ENCODE assay signal across 22 cellular contexts in genomic region chr15:63615935-63616334, GRCh38. TPM values are rescaled to one million over a fixed set of nuclear protein-coding genes. Genes with fewer than 3 reads are reported as not detected.
A peak's percentile ranks its signal among the peaks of the same experiment; 100 is the strongest.
DNase-seq lines count a peak whose midpoint lies in the region; ATAC-seq and TF ChIP-seq lines count a peak whose summit lies in the region.
"Had no signal": no experiment of that assay in that cellular context is flagged by ENCODE, and none has a peak within 500 bp of the region (broad histone marks: within the 10 kb centered on the region; RNA-seq: fewer than 3 reads in every experiment).

No MANE protein-coding gene starts in this region.

- POLR2A ChIA-PET in naive thymus-derived CD4-positive, alpha-beta T cell (lab: Charles Lee): no interaction called here

- DNase-seq in Caki2 (ENCODE audit: low read depth) (peak; percentile 32), M059J (ENCODE audit: low read depth) (peak; percentile 22), epithelial cell of proximal tubule (ENCODE audit: low read depth) (peak; percentile 38), GM13977 (ENCODE audit: low spot score) (no peak), HuH-7 (ENCODE audit: low spot score) (no peak), omental fat pad (ENCODE audit: low spot score) (no peak)
- no peak for DNase-seq in naive thymus-derived CD4-positive, alpha-beta T cell
- DNase-seq: activated CD4-positive, alpha-beta T cell treated with anti-CD3 and anti-CD28 coated beads for 1 hour; activated CD8-positive, alpha-beta memory T cell treated with anti-CD3 and anti-CD28 coated beads for 24 hours; activated naive CD4-positive, alpha-beta T cell treated with anti-CD3 and anti-CD28 coated beads, Interleukin-2, amount 50 U/mL, for 16 hours; activated T-cell treated with anti-CD3 and anti-CD28 coated beads, Interleukin-2, amount 50 U/mL, for 72 hours; DMS 273 treated with DMSO at 0.1 percent for 48 hours; effector memory CD8-positive, alpha-beta T cell; mesenchymal stem cell; natural killer cell; NCI-H1694; NCI-H2171 treated with DMSO at 0.1 percent for 48 hours; NCI-H774; posterior cingulate gyrus; SHP77 treated with DMSO at 0.1 percent for 48 hours had no signal

- no peak for TF ChIP-seq CTCF in epithelial cell of proximal tubule (conservative IDR thresholded peaks at IDR 0.05; ENCODE audit: low read depth, low read length)
- no peak for TF ChIP-seq CTCF in GM13977 (IDR thresholded peaks at IDR 0.05; ENCODE audit: extremely low read depth, insufficient read depth, missing control alignments)
- TF ChIP-seq CTCF in omental fat pad (IDR thresholded peaks at IDR 0.05): no peak

- H3K36me3 ChIP-seq in naive thymus-derived CD4-positive, alpha-beta T cell (ENCODE audit: control insufficient read depth in 2 of 3, insufficient read depth in 3 of 3, low read length in 3 of 3): peaks cover 0 to 45% (median 15%) of the 10 kb centered on the region in 3 experiments

- no peak overlapping the region for H3K27ac ChIP-seq in naive thymus-derived CD4-positive, alpha-beta T cell (ENCODE audit: low read depth, low read length)
- H3K27ac ChIP-seq: vagina had no signal

- no peaks in the 10 kb centered on the region for H3K27me3 Mint-ChIP-seq in naive thymus-derived CD4-positive, alpha-beta T cell
- H3K27me3 Mint-ChIP-seq: effector memory CD8-positive, alpha-beta T cell had no signal

- H3K4me1 Mint-ChIP-seq in naive thymus-derived CD4-positive, alpha-beta T cell: peaks cover 5 to 12% (median 6%) of the 10 kb centered on the region in 7 donors

- intact Hi-C loops in naive thymus-derived CD4-positive, alpha-beta T cell (cut with micrococcal nuclease): no loop called here

- H3K27ac Mint-ChIP-seq in naive thymus-derived CD4-positive, alpha-beta T cell: peak overlapping the region in 5 of 9 donors; percentile 10 to 53 (median 32)
- H3K27ac Mint-ChIP-seq: activated T-cell treated with anti-CD3 and anti-CD28 coated beads, Interleukin-2, amount 50 U/mL, for 72 hours; CD14-positive monocyte; effector memory CD8-positive, alpha-beta T cell; natural killer cell had no signal

- H3K4me3 ChIP-seq in epithelial cell of proximal tubule (ENCODE audit: low read depth, low read length): no peak overlapping the region
- no peak overlapping the region for H3K4me3 ChIP-seq in naive thymus-derived CD4-positive, alpha-beta T cell (ENCODE audit: low read length)
- H3K4me3 ChIP-seq: vagina had no signal

- no peaks in the 10 kb centered on the region for H3K27me3 ChIP-seq in naive thymus-derived CD4-positive, alpha-beta T cell (ENCODE audit: control insufficient read depth in 2 of 2, insufficient read depth in 2 of 2, low read length in 2 of 2)
- H3K27me3 ChIP-seq: vagina had no signal

- no peaks in the 10 kb centered on the region for H3K9me3 ChIP-seq in naive thymus-derived CD4-positive, alpha-beta T cell (ENCODE audit: control insufficient read depth in 2 of 3, low read length in 3 of 3)
- H3K9me3 ChIP-seq: vagina had no signal

- CTCF ChIA-PET in naive thymus-derived CD4-positive, alpha-beta T cell (lab: Charles Lee): interaction anchor here (1.2 kb wide), 1 partner anchor 9 kb away, joined by 3 read pairs; no protein-coding TSS in a partner anchor

- H3K4me1 ChIP-seq in naive thymus-derived CD4-positive, alpha-beta T cell (ENCODE audit: control insufficient read depth in 2 of 2, insufficient read depth in 2 of 2, low read length in 2 of 2): peaks cover under 1 to 1% of the 10 kb centered on the region in 2 donors

- no peak for ATAC-seq in naive thymus-derived CD4-positive, alpha-beta T cell
- no peak for ATAC-seq in omental fat pad (ENCODE audit: low FRiP score)
- ATAC-seq: activated T-cell treated with anti-CD3 and anti-CD28 coated beads, Interleukin-2, amount 50 U/mL, for 72 hours; effector memory CD8-positive, alpha-beta T cell; natural killer cell had no signal

- no peak overlapping the region for H3K4me3 Mint-ChIP-seq in naive thymus-derived CD4-positive, alpha-beta T cell
- H3K4me3 Mint-ChIP-seq: activated T-cell treated with anti-CD3 and anti-CD28 coated beads, Interleukin-2, amount 50 U/mL, for 72 hours; CD14-positive monocyte; effector memory CD8-positive, alpha-beta T cell; natural killer cell had no signal

- peaks cover 0 to 10% (median 0%) of the 10 kb centered on the region in 11 donors for H3K9me3 Mint-ChIP-seq in naive thymus-derived CD4-positive, alpha-beta T cell
- H3K9me3 Mint-ChIP-seq: effector memory CD8-positive, alpha-beta T cell; natural killer cell had no signal

- in situ Hi-C loops in Caki2 (cut with HindIII; ENCODE audit: low pct_unique_long_range_greater_than_20kb, low sequenced_read_pairs) (no loop called here), GM13977 (cut with MboI; ENCODE audit: low pct_unique_long_range_greater_than_20kb, low sequenced_read_pairs, unreplicated experiment) (loop anchor here (25.0 kb wide), 1 partner anchor 446 kb away; no protein-coding TSS in a partner anchor)

- H3K36me3 Mint-ChIP-seq in naive thymus-derived CD4-positive, alpha-beta T cell: peaks cover 9 to 54% (median 28%) of the 10 kb centered on the region in 5 donors

RNA-seq across cellular contexts. Expression of gene FBXL22, which starts 18.7 kb away (rescaled TPM):
- not detected in 2 replicates for total RNA-seq in Caki2 (2014; rRNA removed; shearing (Covaris generic); ENCODE audit: low replicate concordance)
- not detected in 2 replicates for total RNA-seq in M059J (2014; rRNA removed; shearing (Covaris generic))
- total RNA-seq in epithelial cell of proximal tubule (not detected in 2 replicates), omental fat pad (1 to 10 TPM in 1 of 4 donors, under 1 TPM in 2, not detected in 1; 0.56 to 2.8 (median 0.60) TPM)
- total RNA-seq in naive thymus-derived CD4-positive, alpha-beta T cell: 1 to 10 TPM in 4 of 5 experiments, under 1 TPM in 1; 0.94 to 3.3 (median 1.6) TPM
- 1 to 10 TPM; 1.0 to 2.4 TPM for polyA plus RNA-seq in naive thymus-derived CD4-positive, alpha-beta T cell
- polyA plus RNA-seq: CD14-positive monocyte had no signal

Comparison
In these comparisons a context has a peak if more than half of its experiments do, and no peak if none do; other contexts are left out.
1. DNase-seq: peak in Caki2 (single experiment), M059J (single experiment) and epithelial cell of proximal tubule (single experiment); none in naive thymus-derived CD4-positive, alpha-beta T cell (0 of 9), GM13977 (single experiment), HuH-7 (single experiment) and omental fat pad (single experiment).